In genomic region chr16:10256855-10257641, GRCh38 we compare ENCODE assay signal across 8 cellular contexts.
DNase-seq lines count a peak whose midpoint lies in the region; ATAC-seq, FAIRE-seq and TF ChIP-seq lines count a peak whose summit lies in the region.

No MANE protein-coding gene starts in this region.

- no peak for FAIRE-seq in urothelium cell line (lab: Jason Lieb, UNC)

- ATAC-seq in GM19043 (IDR thresholded peaks at IDR 0.05; ENCODE audit: low read depth, unreplicated experiment): peak; percentile 60
- peak; percentile 84 for ATAC-seq in esophagus mucosa

- no peaks in the 10 kb centered on the region for H3K36me3 Mint-ChIP-seq in osteocyte (ENCODE audit: unreplicated experiment)

- no peak overlapping the region for H3K4me3 Mint-ChIP-seq in osteocyte (ENCODE audit: unreplicated experiment)

- H3K4me1 Mint-ChIP-seq in osteocyte (ENCODE audit: unreplicated experiment): no peaks in the 10 kb centered on the region

- DNase-seq in AG08396 (ENCODE audit: low spot score) (peak; percentile 70), NCI-H524 treated with DMSO at 0.1 percent for 48 hours (lab: John Stamatoyannopoulos, UW) (peak; percentile 13), osteocyte (ENCODE audit: extremely low spot score, unreplicated experiment) (no peak), urothelium cell line (ENCODE audit: low spot score) (peak; percentile 81), NCI-H2107 treated with DMSO at 0.1 percent for 48 hours (lab: John Stamatoyannopoulos, UW; ENCODE audit: unreplicated experiment) (no peak)
- peak; percentile 78 for DNase-seq in activated CD8-positive, alpha-beta memory T cell treated with anti-CD3 and anti-CD28 coated beads, Interleukin-2, amount 50 U/mL, for 48 hours

- no peaks in the 10 kb centered on the region for H3K27me3 Mint-ChIP-seq in osteocyte (ENCODE audit: unreplicated experiment)

- TF ChIP-seq CTCF in osteocyte (IDR thresholded peaks at IDR 0.05): peak; percentile 62

- H3K9me3 Mint-ChIP-seq in osteocyte (ENCODE audit: unreplicated experiment): no peaks in the 10 kb centered on the region

- no peak overlapping the region for H3K27ac Mint-ChIP-seq in osteocyte (ENCODE audit: unreplicated experiment)

Comparison
In these comparisons a context has a peak if more than half of its experiments do, and no peak if none do; other contexts are left out.
1. DNase-seq: peak in AG08396 (single experiment), NCI-H524 treated with DMSO at 0.1 percent for 48 hours (single experiment), activated CD8-positive, alpha-beta memory T cell treated with anti-CD3 and anti-CD28 coated beads, Interleukin-2, amount 50 U/mL, for 48 hours (single experiment) and urothelium cell line (single experiment); none in osteocyte (single experiment) and NCI-H2107 treated with DMSO at 0.1 percent for 48 hours (single experiment).